Comparison of ENCODE assay signal across 21 cellular contexts in the genomic region with DNA sequence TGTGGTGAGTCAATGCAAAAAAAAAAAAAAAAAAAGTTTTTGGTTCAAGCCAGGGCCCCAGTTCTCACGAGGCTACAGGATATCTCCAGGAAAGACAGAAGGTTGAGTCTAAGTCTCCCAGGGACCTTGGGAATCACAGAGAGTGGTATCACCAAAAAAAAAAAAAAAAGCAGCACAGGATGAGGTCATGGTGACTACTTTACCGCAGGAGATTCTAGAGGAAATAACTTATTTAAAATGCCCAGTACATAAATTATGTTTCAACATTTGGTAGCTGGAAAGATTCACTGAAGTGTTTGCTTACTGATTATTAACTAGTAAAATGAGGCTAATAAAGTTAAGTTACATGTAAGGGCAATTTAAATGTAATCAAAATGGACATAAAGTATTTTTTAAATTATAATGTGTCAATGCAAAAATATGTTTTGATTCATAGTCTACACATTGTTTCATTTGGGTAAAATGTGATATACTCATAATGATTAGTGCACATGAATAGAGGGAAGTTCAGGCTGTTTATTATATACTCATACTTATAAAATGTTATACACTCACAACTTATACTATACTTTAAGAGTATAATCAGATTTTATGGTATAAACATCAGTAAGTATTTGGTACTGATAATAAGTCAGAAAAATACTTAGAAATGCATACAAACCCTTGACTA.
DNase-seq lines count a peak whose midpoint lies in the region; ATAC-seq, FAIRE-seq and TF ChIP-seq lines count a peak whose summit lies in the region.
"Had no signal": no experiment of that assay in that cellular context is flagged by ENCODE, and none has a peak within 500 bp of the region (broad histone marks: within the 10 kb centered on the region; RNA-seq: fewer than 3 reads in every experiment).

No MANE protein-coding gene starts in this region.

- TF ChIP-seq RAD21 in GM12878 (IDR thresholded peaks at IDR 0.05; ENCODE audit: insufficient read depth, low read depth, low read length) = no peak

- POLR2A ChIA-PET in GM12878 (lab: Charles Lee) = interaction anchor here (0.7 kb wide), 1 partner anchor 20 kb away, joined by 5 read pairs; no protein-coding TSS in a partner anchor

- in situ Hi-C loops in GM12878 (cut with MboI) (no loop called here), G401 (cut with HindIII; ENCODE audit: low sequenced_read_pairs) (no loop called here)

- no peak for ATAC-seq in GM12878
- ATAC-seq in GM18861 (IDR thresholded peaks at IDR 0.05; ENCODE audit: unreplicated experiment) = no peak
- ATAC-seq: left colon; naive thymus-derived CD8-positive, alpha-beta T cell had no signal

- SMC1A ChIA-PET in GM12878 (lab: Charles Lee; ENCODE audit: uncharacterized antibody, unreplicated experiment) = interaction anchor here (0.7 kb wide), 1 partner anchor 22 kb away, joined by 3 read pairs; no protein-coding TSS in a partner anchor

- intact Hi-C loops in GM12878 (cut with micrococcal nuclease; ENCODE audit: unreplicated experiment) = no loop called here
- intact Hi-C loops in ascending aorta (cut with DNase I) = no loop called here

- H3K27me3 ChIP-seq in GM12878 (replicated peaks in 1 of 2; ENCODE audit: control insufficient read depth in 2 of 2, insufficient read depth in 2 of 2, low read length in 1 of 2) = no peaks in the 10 kb centered on the region
- no peaks in the 10 kb centered on the region for H3K27me3 ChIP-seq in ascending aorta
- H3K27me3 ChIP-seq: BLaER1 treated with 17β-estradiol and CSF1 and Interleukin-3, amounts not matched to agents 10 nM and 100 nM; right atrium auricular region; vagina had no signal

- no TSS peak for BruUV-seq in GM12878 (replicated peaks; lab: Mats Ljungman, UMichigan)

- no peak for TF ChIP-seq POLR2A in GM12878 (IDR thresholded peaks at IDR 0.05; ENCODE audit: low read depth, low read length)

- no peaks in the 10 kb centered on the region for H3K79me2 ChIP-seq in GM12878 (ENCODE audit: control insufficient read depth, insufficient read depth, low read length)

- no peak overlapping the region for H2AFZ ChIP-seq in GM12878 (ENCODE audit: control insufficient read depth, low read depth, low read length)

- peak; percentile 15 for DNase-seq in AG09319 (ENCODE audit: extremely low read depth, low read depth)
- peak; percentile 91 for DNase-seq in HT1080 (ENCODE audit: low read depth)
- no peak for DNase-seq in GM12878 (ENCODE audit: low read depth, low spot score)
- peak; percentile 45 for DNase-seq in iris pigment epithelial cell (ENCODE audit: low read depth)
- DNase-seq in stimulated activated CD4-positive, alpha-beta T cell treated with anti-CD3 and anti-CD28 coated beads, Interleukin-1b, Interleukin-23, amount 100 ng/mL, for 48 hours = no peak
- DNase-seq in ascending aorta (ENCODE audit: low spot score in 2 of 2) = no peak
- DNase-seq in G401 (ENCODE audit: low spot score) = no peak
- DNase-seq: DND-41; GOT3; left colon; naive thymus-derived CD8-positive, alpha-beta T cell; stimulated activated naive CD4-positive, alpha-beta T cell treated with Interleukin-2 at 50 U/mL for 16 hours; WERI-Rb-1 had no signal

- H3K4me1 ChIP-seq in GM12878 (ENCODE audit: control insufficient read depth, insufficient read depth, low read length) (no peaks in the 10 kb centered on the region), ascending aorta (no peaks in the 10 kb centered on the region)
- H3K4me1 ChIP-seq: BLaER1 treated with 17β-estradiol and CSF1 and Interleukin-3, amounts not matched to agents 10 nM and 100 nM; right atrium auricular region; vagina had no signal

- RAD21 ChIA-PET in GM12878 (lab: Charles Lee; ENCODE audit: unreplicated experiment) = no interaction called here

- H3K9me3 ChIP-seq in GM12878 (replicated peaks; ENCODE audit: control insufficient read depth, insufficient read depth, low read length) (no peaks in the 10 kb centered on the region), ascending aorta (no peaks in the 10 kb centered on the region)
- H3K9me3 ChIP-seq: BLaER1 treated with 17β-estradiol and CSF1 and Interleukin-3, amounts not matched to agents 10 nM and 100 nM; right atrium auricular region; vagina had no signal

- CTCF ChIA-PET in GM12878 (lab: Yijun Ruan, JAX) = no interaction called here

- no peak for TF ChIP-seq EP300 in GM12878 (IDR thresholded peaks at IDR 0.05; ENCODE audit: borderline replicate concordance in 1 of 2, control insufficient read depth in 1 of 2, low read depth in 2 of 2, low read length in 2 of 2)

- H3K4me2 ChIP-seq in GM12878 (ENCODE audit: control insufficient read depth, insufficient read depth) = no peak overlapping the region
- H3K4me2 ChIP-seq: BLaER1 treated with 17β-estradiol and CSF1 and Interleukin-3, amounts not matched to agents 10 nM and 100 nM had no signal

- H3K27ac ChIP-seq in GM12878 (ENCODE audit: control insufficient read depth, insufficient read depth) (no peak overlapping the region), ascending aorta (no peak overlapping the region)
- H3K27ac ChIP-seq: BLaER1 treated with 17β-estradiol and CSF1 and Interleukin-3, amounts not matched to agents 10 nM and 100 nM; coronary artery; HL-60; right atrium auricular region; SK-N-MC; vagina; WERI-Rb-1 had no signal

- no peak overlapping the region for H3K4me3 ChIP-seq in GM12878
- H3K4me3 ChIP-seq in ascending aorta = no peak overlapping the region
- H3K4me3 ChIP-seq: BLaER1 treated with 17β-estradiol and CSF1 and Interleukin-3, amounts not matched to agents 10 nM and 100 nM; coronary artery; right atrium auricular region; SK-N-MC; vagina had no signal

- FAIRE-seq in GM12878 (lab: Jason Lieb, UNC) = no peak
- FAIRE-seq: GM18507 had no signal

- H4K20me1 ChIP-seq in GM12878 (ENCODE audit: control insufficient read depth, insufficient read depth) = no peaks in the 10 kb centered on the region
- H4K20me1 ChIP-seq: BLaER1 treated with 17β-estradiol and CSF1 and Interleukin-3, amounts not matched to agents 10 nM and 100 nM had no signal

- 0% methylated on average over 2 of the region's 2 CpGs for WGBS in GM12878 (ENCODE audit: insufficient coverage, insufficient replicate concordance, low lambda C conversion rate, missing lambda C conversion rate)

- H3K9ac ChIP-seq in GM12878 (ENCODE audit: control insufficient read depth, insufficient read depth, low read length) = no peak overlapping the region
- H3K9ac ChIP-seq: BLaER1 treated with 17β-estradiol and CSF1 and Interleukin-3, amounts not matched to agents 10 nM and 100 nM had no signal

- TF ChIP-seq CTCF in AG09319 (IDR thresholded peaks at IDR 0.05; ENCODE audit: low read depth, low read length) = no peak
- no peak for TF ChIP-seq CTCF in GM12878 (IDR thresholded peaks at IDR 0.05 in 2 of 3, conservative IDR thresholded peaks at IDR 0.05 in 1 of 3; ENCODE audit: control insufficient read depth in 2 of 3, extremely low read depth in 1 of 3, insufficient read depth in 1 of 3, low read depth in 3 of 3, low read length in 3 of 3)
- no peak for TF ChIP-seq CTCF in ascending aorta (IDR thresholded peaks at IDR 0.05)

- H3K36me3 ChIP-seq in GM12878 (ENCODE audit: control insufficient read depth in 2 of 2, insufficient read depth in 2 of 2, low read length in 1 of 2) (no peaks in the 10 kb centered on the region), ascending aorta (no peaks in the 10 kb centered on the region)
- H3K36me3 ChIP-seq: BLaER1 treated with 17β-estradiol and CSF1 and Interleukin-3, amounts not matched to agents 10 nM and 100 nM; right atrium auricular region; vagina; WERI-Rb-1 had no signal

TF ChIP-seq in GM12878, 131 proteins besides CTCF, POLR2A, EP300 and RAD21:
- TF ChIP-seq SMC3 (IDR thresholded peaks at IDR 0.05; ENCODE audit: borderline replicate concordance, low read length) (no peak), ATF7 (IDR thresholded peaks at IDR 0.05; ENCODE audit: low read depth) (0 out of 2 replicates have a peak, but pooled peaks have one; percentile 17)

Comparison
In these comparisons a context has a peak if more than half of its experiments do, and no peak if none do; other contexts are left out.
1. DNase-seq: peak in AG09319 (single experiment), HT1080 (single experiment) and iris pigment epithelial cell (single experiment); none in GM12878 (single experiment), stimulated activated CD4-positive, alpha-beta T cell treated with anti-CD3 and anti-CD28 coated beads, Interleukin-1b, Interleukin-23, amount 100 ng/mL, for 48 hours (single experiment), ascending aorta (0 of 2) and G401 (single experiment).